ENCODE assay signal across 8 cellular contexts in genomic region chr5:139560752-139561654, GRCh38. TPM values are rescaled to one million over a fixed set of nuclear protein-coding genes. Genes with fewer than 3 reads are reported as not detected.
DNase-seq lines count a peak whose midpoint lies in the region; ATAC-seq, FAIRE-seq and TF ChIP-seq lines count a peak whose summit lies in the region.

UBE2D2 (plus strand) TSS chr5:139561339; CDS start chr5:139561792, 453 bp downstream.

- ATAC-seq in HG03175 (IDR thresholded peaks at IDR 0.05; ENCODE audit: unreplicated experiment), result peak; percentile 82
- peak; percentile 97 for ATAC-seq in WTC11

- peak; percentile 82 for TF ChIP-seq POLR2A in GM18951 (IDR thresholded peaks at IDR 0.05; ENCODE audit: extremely low read depth, insufficient read depth, insufficient read length)

- no peaks in the 10 kb centered on the region for H3K9me3 ChIP-seq in small intestine (ENCODE audit: control insufficient read depth, low read depth)

- H3K36me3 Mint-ChIP-seq in WTC11, result peaks cover 25% of the 10 kb centered on the region

- 0 to 1% (median 0%) methylated on average over 62 to 89 of the region's 89 CpGs for WGBS in small intestine, 3 donors

- CTCF ChIA-PET in WTC11 (lab: Charles Lee), result interaction anchor here (0.6 to 4.9 kb wide), 19 partner anchors 14 to 408 kb away, joined by 3 to 43 read pairs (median 5); partner anchors contain the start of genes CXXC5, DNAJC18 and PAIP2

- TF ChIP-seq CTCF in WTC11 (IDR thresholded peaks at IDR 0.05) (no peak), bronchial epithelial cell (IDR thresholded peaks at IDR 0.05; ENCODE audit: insufficient read depth, low read length, severe bottlenecking) (no peak)

- POLR2A ChIA-PET in WTC11 (lab: Charles Lee), result interaction anchor here (0.6 to 2.2 kb wide), 8 partner anchors 9 to 219 kb away, joined by 3 to 12 read pairs (median 4); partner anchors contain the start of genes DNAJC18 and PAIP2

- H3K4me3 ChIP-seq in bronchial epithelial cell (ENCODE audit: low read depth, low read length), result peak within 1 kb of the TSS; percentile 87
- H3K4me3 ChIP-seq in small intestine (ENCODE audit: low read depth in 1 of 2, low read length in 2 of 2), result peak within 1 kb of the TSS; percentile 78 to 95

- H3K27me3 Mint-ChIP-seq in WTC11 (ENCODE audit: low read depth), result no peaks in the 10 kb centered on the region

- in situ Hi-C loops in GM18951 (cut with MboI; ENCODE audit: low sequenced_read_pairs, unreplicated experiment), result no loop called here

- FAIRE-seq in bronchial epithelial cell (lab: Jason Lieb, UNC) (no peak), small intestine (lab: Jason Lieb, UNC) (no peak)

- no peaks in the 10 kb centered on the region for H3K27me3 ChIP-seq in bronchial epithelial cell (ENCODE audit: control insufficient read depth, insufficient read depth, low read length)
- H3K27me3 ChIP-seq in small intestine (ENCODE audit: control insufficient read depth in 2 of 2, insufficient read depth in 2 of 2, low read length in 2 of 2), result no peaks in the 10 kb centered on the region

- H3K27ac ChIP-seq in small intestine (ENCODE audit: low read depth in 1 of 2, low read length in 1 of 2), result peak within 1 kb of the TSS; percentile 98

- H3K4me3 Mint-ChIP-seq in WTC11, result peak within 1 kb of the TSS; percentile 100

- H3K4me1 Mint-ChIP-seq in WTC11, result peaks cover 35% of the 10 kb centered on the region

- DNase-seq in AG08396 (ENCODE audit: low spot score) (peak; percentile 99), NCI-H226 (peak; percentile 97), WTC11 (ENCODE audit: low spot score) (peak; percentile 94), bronchial epithelial cell (ENCODE audit: low read depth) (peak; percentile 89), iPS-NIHi11 (ENCODE audit: low spot score) (peak; percentile 99), small intestine (peak; percentile 96)

- no peaks in the 10 kb centered on the region for H3K9me3 Mint-ChIP-seq in WTC11

- peaks cover 3 to 6% of the 10 kb centered on the region in 2 donors for H3K4me1 ChIP-seq in small intestine (ENCODE audit: control insufficient read depth in 2 of 2, insufficient read depth in 1 of 2, low read depth in 1 of 2, low read length in 1 of 2)

- no peaks in the 10 kb centered on the region for H3K36me3 ChIP-seq in bronchial epithelial cell (ENCODE audit: control insufficient read depth, insufficient read depth, low read length)
- H3K36me3 ChIP-seq in small intestine (ENCODE audit: control insufficient read depth in 2 of 2, insufficient read depth in 2 of 2, low read length in 2 of 2), result no peaks in the 10 kb centered on the region

- H3K27ac Mint-ChIP-seq in WTC11, result peak within 1 kb of the TSS; percentile 99

TF ChIP-seq in WTC11, 78 proteins besides CTCF, POLR2A, EP300 and RAD21 (continues in another document):
- TF ChIP-seq IRF2 (CRISPR knock-in tag; IDR thresholded peaks at IDR 0.05; ENCODE audit: borderline replicate concordance, low read depth) (no peak), ATF1 (CRISPR knock-in tag; IDR thresholded peaks at IDR 0.05) (0 out of 2 replicates have a peak, but pooled peaks have one; percentile 8), JUN (CRISPR knock-in tag; IDR thresholded peaks at IDR 0.05) (no peak), MYBL2 (CRISPR knock-in tag; IDR thresholded peaks at IDR 0.05) (peak; percentile 51), GABPB1 (CRISPR knock-in tag; IDR thresholded peaks at IDR 0.05) (0 out of 2 replicates have a peak, but pooled peaks have one; percentile 11), TCF7 (CRISPR knock-in tag; IDR thresholded peaks at IDR 0.05; ENCODE audit: low read depth) (0 out of 2 replicates have a peak, but pooled peaks have one; percentile 26), E2F5 (CRISPR knock-in tag; IDR thresholded peaks at IDR 0.05) (peak; percentile 48; the same call in 1 of the 2 replicates), MXD4 (CRISPR knock-in tag; IDR thresholded peaks at IDR 0.05; ENCODE audit: borderline replicate concordance) (no peak), MAX (CRISPR knock-in tag; IDR thresholded peaks at IDR 0.05) (peak; percentile 83), ZBTB43 (CRISPR knock-in tag; IDR thresholded peaks at IDR 0.05) (peak; percentile 18; the same call in 1 of the 2 replicates), USF2 (CRISPR knock-in tag; IDR thresholded peaks at IDR 0.05) (0 out of 2 replicates have a peak, but pooled peaks have one; percentile 40)
- TF ChIP-seq, protein P1, sequence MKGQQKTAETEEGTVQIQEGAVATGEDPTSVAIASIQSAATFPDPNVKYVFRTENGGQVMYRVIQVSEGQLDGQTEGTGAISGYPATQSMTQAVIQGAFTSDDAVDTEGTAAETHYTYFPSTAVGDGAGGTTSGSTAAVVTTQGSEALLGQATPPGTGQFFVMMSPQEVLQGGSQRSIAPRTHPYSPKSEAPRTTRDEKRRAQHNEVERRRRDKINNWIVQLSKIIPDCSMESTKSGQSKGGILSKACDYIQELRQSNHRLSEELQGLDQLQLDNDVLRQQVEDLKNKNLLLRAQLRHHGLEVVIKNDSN (CRISPR knock-in tag; IDR thresholded peaks at IDR 0.05), result no peak; the same call in 1 of the 2 replicates
- TF ChIP-seq, protein P2, sequence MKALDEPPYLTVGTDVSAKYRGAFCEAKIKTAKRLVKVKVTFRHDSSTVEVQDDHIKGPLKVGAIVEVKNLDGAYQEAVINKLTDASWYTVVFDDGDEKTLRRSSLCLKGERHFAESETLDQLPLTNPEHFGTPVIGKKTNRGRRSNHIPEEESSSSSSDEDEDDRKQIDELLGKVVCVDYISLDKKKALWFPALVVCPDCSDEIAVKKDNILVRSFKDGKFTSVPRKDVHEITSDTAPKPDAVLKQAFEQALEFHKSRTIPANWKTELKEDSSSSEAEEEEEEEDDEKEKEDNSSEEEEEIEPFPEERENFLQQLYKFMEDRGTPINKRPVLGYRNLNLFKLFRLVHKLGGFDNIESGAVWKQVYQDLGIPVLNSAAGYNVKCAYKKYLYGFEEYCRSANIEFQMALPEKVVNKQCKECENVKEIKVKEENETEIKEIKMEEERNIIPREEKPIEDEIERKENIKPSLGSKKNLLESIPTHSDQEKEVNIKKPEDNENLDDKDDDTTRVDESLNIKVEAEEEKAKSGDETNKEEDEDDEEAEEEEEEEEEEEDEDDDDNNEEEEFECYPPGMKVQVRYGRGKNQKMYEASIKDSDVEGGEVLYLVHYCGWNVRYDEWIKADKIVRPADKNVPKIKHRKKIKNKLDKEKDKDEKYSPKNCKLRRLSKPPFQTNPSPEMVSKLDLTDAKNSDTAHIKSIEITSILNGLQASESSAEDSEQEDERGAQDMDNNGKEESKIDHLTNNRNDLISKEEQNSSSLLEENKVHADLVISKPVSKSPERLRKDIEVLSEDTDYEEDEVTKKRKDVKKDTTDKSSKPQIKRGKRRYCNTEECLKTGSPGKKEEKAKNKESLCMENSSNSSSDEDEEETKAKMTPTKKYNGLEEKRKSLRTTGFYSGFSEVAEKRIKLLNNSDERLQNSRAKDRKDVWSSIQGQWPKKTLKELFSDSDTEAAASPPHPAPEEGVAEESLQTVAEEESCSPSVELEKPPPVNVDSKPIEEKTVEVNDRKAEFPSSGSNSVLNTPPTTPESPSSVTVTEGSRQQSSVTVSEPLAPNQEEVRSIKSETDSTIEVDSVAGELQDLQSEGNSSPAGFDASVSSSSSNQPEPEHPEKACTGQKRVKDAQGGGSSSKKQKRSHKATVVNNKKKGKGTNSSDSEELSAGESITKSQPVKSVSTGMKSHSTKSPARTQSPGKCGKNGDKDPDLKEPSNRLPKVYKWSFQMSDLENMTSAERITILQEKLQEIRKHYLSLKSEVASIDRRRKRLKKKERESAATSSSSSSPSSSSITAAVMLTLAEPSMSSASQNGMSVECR (CRISPR knock-in tag; IDR thresholded peaks at IDR 0.05; ENCODE audit: borderline replicate concordance), result peak; percentile 34; the same call in 1 of the 2 replicates

RNA-seq across cellular contexts. Expression of gene UBE2D2, which starts in this region (rescaled TPM):
- 183 to 204 TPM (median 184 TPM) in 3 replicates for total RNA-seq in WTC11 (2021)
- total RNA-seq in bronchial epithelial cell, result 48.0 and 52.1 TPM in 2 replicates
- 10 to 100 TPM; 74.3 to 96.7 (median 93.9) TPM for polyA plus RNA-seq in small intestine

Comparison
In these comparisons a context has a peak if more than half of its experiments do, and no peak if none do; other contexts are left out.
1. Peak in every context shown above with its lines: DNase-seq, ATAC-seq, H3K4me3 ChIP-seq and H3K27ac ChIP-seq.